ENCODE assay signal across 17 cellular contexts in genomic region chr7:141355057-141355456, GRCh38.
DNase-seq lines count a peak whose midpoint lies in the region; ATAC-seq and TF ChIP-seq lines count a peak whose summit lies in the region.
"Had no signal": no experiment of that assay in that cellular context is flagged by ENCODE, and none has a peak within 500 bp of the region (broad histone marks: within the 10 kb centered on the region; RNA-seq: fewer than 3 reads in every experiment).

No MANE protein-coding gene starts in this region.

- H3K36me3 ChIP-seq in left lung (no peaks in the 10 kb centered on the region), body of pancreas (replicated peaks in 1 of 2; ENCODE audit: insufficient read depth in 1 of 2, low read depth in 2 of 2) (no peaks in the 10 kb centered on the region)

- H3K27ac ChIP-seq in left lung: no peak overlapping the region
- H3K27ac ChIP-seq in body of pancreas: no peak overlapping the region
- H3K27ac ChIP-seq: HL-60, PC-9 had no signal

- H3K27me3 ChIP-seq in left lung (no peaks in the 10 kb centered on the region), body of pancreas (no peaks in the 10 kb centered on the region)

- CTCF ChIA-PET in activated CD8-positive, alpha-beta T cell treated with anti-CD3 and anti-CD28 coated beads for 36 hours (lab: Charles Lee): no interaction called here

- peaks cover 6% of the 10 kb centered on the region for H3K27me3 Mint-ChIP-seq in activated CD8-positive, alpha-beta T cell treated with anti-CD3 and anti-CD28 coated beads for 36 hours

- H3K9me3 Mint-ChIP-seq in activated CD8-positive, alpha-beta T cell treated with anti-CD3 and anti-CD28 coated beads for 36 hours: no peaks in the 10 kb centered on the region
- H3K9me3 Mint-ChIP-seq: T-helper 1 cell treated with Interleukin-12 subunit alpha and Interleukin-12 subunit beta and Interleukin-4 antibody, amounts not matched to agents 30 μg/mL and 1 μg/mL, for 36 hours had no signal

- WGBS in body of pancreas, 2 donors: 21 to 32% methylated on average over 1 of the region's 1 CpG

- TF ChIP-seq CTCF in AG10803 (conservative IDR thresholded peaks at IDR 0.05; ENCODE audit: low read length) (no peak), cardiac fibroblast (IDR thresholded peaks at IDR 0.05; ENCODE audit: low read depth, low read length) (no peak), left lung (IDR thresholded peaks at IDR 0.05) (no peak), body of pancreas (IDR thresholded peaks at IDR 0.05) (no peak)
- TF ChIP-seq CTCF in activated CD8-positive, alpha-beta T cell treated with anti-CD3 and anti-CD28 coated beads for 36 hours (IDR thresholded peaks at IDR 0.05): no peak

- H3K36me3 Mint-ChIP-seq in activated CD8-positive, alpha-beta T cell treated with anti-CD3 and anti-CD28 coated beads for 36 hours (ENCODE audit: low read depth): no peaks in the 10 kb centered on the region

- ATAC-seq in left lung (peak; percentile 46), HG03460 (IDR thresholded peaks at IDR 0.05; ENCODE audit: unreplicated experiment) (no peak), GM18517 (IDR thresholded peaks at IDR 0.05; ENCODE audit: unreplicated experiment) (no peak), body of pancreas (no peak)
- no peak for ATAC-seq in activated CD8-positive, alpha-beta T cell treated with anti-CD3 and anti-CD28 coated beads for 36 hours
- ATAC-seq: GM12878 had no signal

- intact Hi-C loops in left lung (cut with DNase I) (no loop called here), body of pancreas (cut with DNase I) (no loop called here)
- intact Hi-C loops in activated CD8-positive, alpha-beta T cell treated with anti-CD3 and anti-CD28 coated beads for 36 hours (cut with micrococcal nuclease): no loop called here

- H3K9me3 ChIP-seq in left lung: no peaks in the 10 kb centered on the region
- H3K9me3 ChIP-seq in body of pancreas: no peaks in the 10 kb centered on the region

- peak; percentile 9 for DNase-seq in AG10803 (ENCODE audit: low read depth)
- DNase-seq in LHCN-M2 (ENCODE audit: low read depth): peak; percentile 74
- DNase-seq in cardiac fibroblast (ENCODE audit: low read depth in 2 of 2): peak; percentile 29 to 50
- no peak for DNase-seq in left lung
- DNase-seq in activated CD8-positive, alpha-beta T cell treated with anti-CD3 and anti-CD28 coated beads for 36 hours: no peak
- DNase-seq in body of pancreas: no peak
- DNase-seq: NCI-H2081; PC-9; posterior cingulate gyrus; stimulated activated CD4-positive, alpha-beta T cell treated with anti-CD3 and anti-CD28 coated beads, Interleukin-2, amount 100 ng/mL, for 48 hours had no signal

- H3K4me3 Mint-ChIP-seq in activated CD8-positive, alpha-beta T cell treated with anti-CD3 and anti-CD28 coated beads for 36 hours: no peak overlapping the region
- H3K4me3 Mint-ChIP-seq: activated T-helper 17 cell treated with anti-CD3 and anti-CD28 coated beads, Interleukin-2, amount 50 U/mL, for 72 hours; B cell; T-helper 1 cell treated with Interleukin-12 subunit alpha and Interleukin-12 subunit beta and Interleukin-4 antibody, amounts not matched to agents 30 μg/mL and 1 μg/mL, for 36 hours had no signal

- H3K4me3 ChIP-seq in AG10803 (ENCODE audit: low read length): no peak overlapping the region
- no peak overlapping the region for H3K4me3 ChIP-seq in cardiac fibroblast (replicated peaks in 1 of 2; ENCODE audit: low read depth in 2 of 2, low read length in 2 of 2)
- no peak overlapping the region for H3K4me3 ChIP-seq in left lung
- no peak overlapping the region for H3K4me3 ChIP-seq in body of pancreas
- H3K4me3 ChIP-seq: GM12878, PC-9 had no signal

- H3K4me1 ChIP-seq in left lung (no peaks in the 10 kb centered on the region), body of pancreas (no peaks in the 10 kb centered on the region)

- POLR2A ChIA-PET in activated CD8-positive, alpha-beta T cell treated with anti-CD3 and anti-CD28 coated beads for 36 hours (lab: Charles Lee): no interaction called here

- no peak for TF ChIP-seq POLR2A in body of pancreas (IDR thresholded peaks at IDR 0.05)

- peaks cover 5% of the 10 kb centered on the region for H3K4me1 Mint-ChIP-seq in activated CD8-positive, alpha-beta T cell treated with anti-CD3 and anti-CD28 coated beads for 36 hours (ENCODE audit: low read depth)
- H3K4me1 Mint-ChIP-seq: B cell had no signal

- no peak overlapping the region for H3K27ac Mint-ChIP-seq in activated CD8-positive, alpha-beta T cell treated with anti-CD3 and anti-CD28 coated beads for 36 hours
- H3K27ac Mint-ChIP-seq: activated T-helper 17 cell treated with anti-CD3 and anti-CD28 coated beads, Interleukin-2, amount 50 U/mL, for 72 hours; T-helper 1 cell treated with Interleukin-12 subunit alpha and Interleukin-12 subunit beta and Interleukin-4 antibody, amounts not matched to agents 30 μg/mL and 1 μg/mL, for 36 hours had no signal

Comparison
In these comparisons a context has a peak if more than half of its experiments do, and no peak if none do; other contexts are left out.
1. DNase-seq: peak in AG10803 (single experiment), LHCN-M2 (single experiment) and cardiac fibroblast (2 of 2); none in left lung (0 of 2), activated CD8-positive, alpha-beta T cell treated with anti-CD3 and anti-CD28 coated beads for 36 hours (single experiment) and body of pancreas (0 of 4).